ENCODE assay signal across 24 cellular contexts in the genomic region with DNA sequence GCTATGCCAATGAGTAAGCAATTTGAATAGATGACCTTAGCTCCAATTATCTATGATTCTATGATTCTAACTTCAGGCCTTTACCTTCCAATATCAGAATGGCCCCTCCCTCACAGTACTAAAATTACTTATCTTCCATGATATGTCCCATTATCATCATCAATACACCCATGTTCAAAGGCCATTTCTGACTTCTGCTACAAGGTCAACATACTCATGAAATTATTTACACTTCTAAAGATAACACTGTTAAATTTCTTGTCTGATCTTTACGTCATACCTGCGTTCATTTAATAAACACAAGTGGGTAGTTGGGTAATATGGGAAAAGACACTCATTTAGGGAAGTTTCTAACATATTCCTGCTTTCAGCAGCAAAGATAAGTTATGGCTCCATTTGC.
"Had no signal": no experiment of that assay in that cellular context is flagged by ENCODE, and none has a peak within 500 bp of the region (broad histone marks: within the 10 kb centered on the region; RNA-seq: fewer than 3 reads in every experiment).

No MANE protein-coding gene starts in this region.

- DNase-seq: Karpas-422, KG1, MG63, NCI-H1092, NCI-H1105 treated with DMSO at 0.1 percent for 48 hours, NCI-H1417 treated with DMSO at 0.1 percent for 48 hours, NCI-H146, NCI-H1694 treated with DMSO at 0.1 percent for 48 hours, NCI-H1930, NCI-H2081 treated with DMSO at 0.1 percent for 48 hours, NCI-H2171, NCI-H226, NCI-H446, NCI-H510A, NCI-H524 treated with DMSO at 0.1 percent for 48 hours, NCI-H69, NCI-H774, SHP77, SK-N-SH, SW 1271 had no signal

- H3K36me3 ChIP-seq: MG63 had no signal

- H3K27me3 ChIP-seq: MG63 had no signal

- FAIRE-seq: HTR-8/SVneo had no signal

- H3K4me3 ChIP-seq: MG63 had no signal

- H3K27ac ChIP-seq: HL-60, RWPE1 had no signal

- ATAC-seq: Panc1 had no signal

- H3K4me2 ChIP-seq: SK-N-SH had no signal

- H3K9ac ChIP-seq: SK-N-SH had no signal

- H3K9me3 ChIP-seq: MG63, SK-N-SH had no signal
